12 cellular contexts compared by ENCODE assay signal in genomic region chr1:157776971-157777386, GRCh38. TPM values are rescaled to one million over a fixed set of nuclear protein-coding genes. Genes with fewer than 3 reads are reported as not detected.
DNase-seq lines count a peak whose midpoint lies in the region; ATAC-seq, FAIRE-seq and TF ChIP-seq lines count a peak whose summit lies in the region.
"Had no signal": no experiment of that assay in that cellular context is flagged by ENCODE, and none has a peak within 500 bp of the region (broad histone marks: within the 10 kb centered on the region; RNA-seq: fewer than 3 reads in every experiment).

Gene FCRL2 (minus strand): TSS chr1:157777132. CDS start chr1:157777073, 59 bp downstream.

- FAIRE-seq in H54 (lab: Jason Lieb, UNC), result no peak

- no peaks in the 10 kb centered on the region for H3K36me3 ChIP-seq in hepatocyte (replicated peaks; ENCODE audit: insufficient read depth, low read depth)
- no peaks in the 10 kb centered on the region for H3K36me3 ChIP-seq in psoas muscle (ENCODE audit: insufficient read depth in 1 of 2, low read depth in 1 of 2)
- H3K36me3 ChIP-seq: prostate gland had no signal

- H3K4me1 ChIP-seq in hepatocyte (ENCODE audit: insufficient read depth) (no peaks in the 10 kb centered on the region), psoas muscle (no peaks in the 10 kb centered on the region)
- H3K4me1 ChIP-seq: prostate gland had no signal

- ATAC-seq in GM18867 (IDR thresholded peaks at IDR 0.05; ENCODE audit: unreplicated experiment) (peak; percentile 61), GM21825 (IDR thresholded peaks at IDR 0.05; ENCODE audit: unreplicated experiment) (peak; percentile 56), HG03565 (IDR thresholded peaks at IDR 0.05; ENCODE audit: unreplicated experiment) (peak; percentile 59), GM21723 (IDR thresholded peaks at IDR 0.05; ENCODE audit: unreplicated experiment) (no peak), psoas muscle (no peak)

- H3K27ac ChIP-seq in hepatocyte (peak within 1 kb of the TSS; percentile 52), psoas muscle (no peak within 1 kb of the TSS)
- H3K27ac ChIP-seq: prostate gland had no signal

- no peaks in the 10 kb centered on the region for H3K79me2 ChIP-seq in hepatocyte

- H2AFZ ChIP-seq in hepatocyte, result no peak within 1 kb of the TSS

- H4K20me1 ChIP-seq in hepatocyte (ENCODE audit: insufficient read depth, poor library complexity, severe bottlenecking), result no peaks in the 10 kb centered on the region

- H3K4me3 ChIP-seq in hepatocyte (no peak within 1 kb of the TSS), psoas muscle (no peak within 1 kb of the TSS)
- H3K4me3 ChIP-seq: prostate gland had no signal

- TF ChIP-seq POLR2A in H54 (IDR thresholded peaks at IDR 0.05; ENCODE audit: low read depth, low read length), result no peak

- TF ChIP-seq CTCF in hepatocyte (IDR thresholded peaks at IDR 0.05; ENCODE audit: poor library complexity) (no peak), psoas muscle (IDR thresholded peaks at IDR 0.05) (no peak)

- H3K27me3 ChIP-seq in hepatocyte, result no peaks in the 10 kb centered on the region
- H3K27me3 ChIP-seq in psoas muscle (ENCODE audit: insufficient read depth in 3 of 3, low read length in 2 of 3), result no peaks in the 10 kb centered on the region

- no peaks in the 10 kb centered on the region for H3K9me3 ChIP-seq in hepatocyte (ENCODE audit: low read depth)
- no peaks in the 10 kb centered on the region for H3K9me3 ChIP-seq in psoas muscle
- H3K9me3 ChIP-seq: prostate gland had no signal

- intact Hi-C loops in psoas muscle (cut with DNase I), result no loop called here

- H3K9me2 ChIP-seq in hepatocyte (replicated peaks; ENCODE audit: insufficient read depth), result no peaks in the 10 kb centered on the region

- no peak within 1 kb of the TSS for H3K4me2 ChIP-seq in hepatocyte

- WGBS in hepatocyte (ENCODE audit: low lambda C conversion rate, missing lambda C conversion rate), result 97% methylated on average over 1 of the region's 1 CpG
- 70 to 85% (median 74%) methylated on average over 1 of the region's 1 CpG for WGBS in psoas muscle, 3 donors

- DNase-seq in hepatocyte (ENCODE audit: low spot score), result no peak
- no peak for DNase-seq in H54 (ENCODE audit: insufficient read length, low spot score)
- no peak for DNase-seq in DMS114 treated with DMSO at 0.1 percent for 48 hours (lab: John Stamatoyannopoulos, UW; ENCODE audit: unreplicated experiment)
- no peak for DNase-seq in psoas muscle
- DNase-seq: activated CD4-positive, alpha-beta T cell treated with anti-CD3 and anti-CD28 coated beads for 48 hours; NCI-H1417 treated with DMSO at 0.1 percent for 48 hours had no signal

RNA-seq across cellular contexts. Expression of gene FCRL2, which starts in this region (rescaled TPM):
- total RNA-seq in hepatocyte (0.13 TPM in 1 of 2 replicates, not detected in the other), psoas muscle (under 1 TPM in 1 of 4 donors, not detected in 3; 0.17 TPM)
- polyA plus RNA-seq in hepatocyte (not detected in 2 replicates), psoas muscle (under 1 TPM in 1 of 3 donors, not detected in 2; 0.03 TPM)
- total RNA-seq: dermis microvascular lymphatic vessel endothelial cell, prostate gland had no signal

Comparison
In these comparisons a context has a peak if more than half of its experiments do, and no peak if none do; other contexts are left out.
1. ATAC-seq: peak in GM18867 (single experiment), GM21825 (single experiment) and HG03565 (single experiment); none in GM21723 (single experiment) and psoas muscle (0 of 4).